Comparison of ENCODE assay signal across 10 cellular contexts in genomic region chr17:6269474-6269873, GRCh38.
DNase-seq lines count a peak whose midpoint lies in the region; ATAC-seq, FAIRE-seq and TF ChIP-seq lines count a peak whose summit lies in the region.
"Had no signal": no experiment of that assay in that cellular context is flagged by ENCODE, and none has a peak within 500 bp of the region (broad histone marks: within the 10 kb centered on the region; RNA-seq: fewer than 3 reads in every experiment).

No MANE protein-coding gene starts in this region.

- no peak overlapping the region for H4K5ac ChIP-seq in H1 (ENCODE audit: insufficient read length, low read depth, low read length)

- no peaks in the 10 kb centered on the region for H3K4me1 Mint-ChIP-seq in activated CD4-positive, alpha-beta T cell treated with anti-CD3 and anti-CD28 coated beads for 36 hours

- H2BK5ac ChIP-seq in H1 (ENCODE audit: low read depth, low read length) = no peak overlapping the region

- H3K56ac ChIP-seq in H1 (replicated peaks; ENCODE audit: insufficient read length, low read depth, low read length) = no peak overlapping the region

- no peak overlapping the region for H2BK12ac ChIP-seq in H1 (ENCODE audit: low read depth, low read length)

- DNase-seq in activated CD4-positive, alpha-beta T cell treated with anti-CD3 and anti-CD28 coated beads for 36 hours = peak; percentile 63
- no peak for DNase-seq in activated CD4-positive, alpha-beta T cell treated with anti-CD3 and anti-CD28 coated beads for 4 hours
- peak; percentile 58 for DNase-seq in OCI-M1 (lab: John Stamatoyannopoulos, UW)
- DNase-seq in H1 (ENCODE audit: low read depth in 1 of 2, low spot score in 2 of 2) = peak in 1 of 2 experiments; percentile 80
- DNase-seq in retina = peak; percentile 27
- no peak for DNase-seq in activated gamma-delta T cell treated with Interleukin-2 at 50 U/mL for 16 hours

- H3K9me3 ChIP-seq in H1 (ENCODE audit: insufficient read depth in 2 of 2, low read depth in 1 of 2, low read length in 1 of 2) = peaks cover 6% of the 10 kb centered on the region in 2 experiments; a peak in 1 of 4 replicates

- TF ChIP-seq CTCF in H1 (IDR thresholded peaks at IDR 0.05; ENCODE audit: control extremely low read depth in 1 of 3, insufficient read depth in 1 of 3, low read depth in 1 of 3, low read length in 3 of 3) = no peak

- H2AFZ ChIP-seq in H1 (ENCODE audit: low read length) = no peak overlapping the region

- no peak for TF ChIP-seq POLR2A in H1 (IDR thresholded peaks at IDR 0.05; ENCODE audit: control extremely low read depth in 1 of 2, low read depth in 2 of 2, low read length in 2 of 2)

- H3K23ac ChIP-seq in H1 (ENCODE audit: insufficient read length) = no peak overlapping the region

- H3K4me1 ChIP-seq in H1 (replicated peaks in 1 of 4; ENCODE audit: control insufficient read depth in 3 of 4, insufficient read depth in 4 of 4, low read length in 3 of 4) = no peaks in the 10 kb centered on the region

- H3K79me2 ChIP-seq in H1 (ENCODE audit: control insufficient read depth in 1 of 2, insufficient read depth in 2 of 2, low read length in 2 of 2) = no peaks in the 10 kb centered on the region

- H3K9ac ChIP-seq in H1 (replicated peaks in 1 of 4; ENCODE audit: extremely low read depth in 1 of 4, low read depth in 3 of 4, low read length in 3 of 4) = no peak overlapping the region

- no peak; a peak in 1 of 4 replicates for TF ChIP-seq RAD21 in H1 (IDR thresholded peaks at IDR 0.05 in 1 of 2, conservative IDR thresholded peaks at IDR 0.05 in 1 of 2; ENCODE audit: low read depth in 2 of 2, low read length in 2 of 2)

- no peak overlapping the region for H2BK20ac ChIP-seq in H1 (ENCODE audit: low read length)

- intact Hi-C loops in activated CD4-positive, alpha-beta T cell treated with anti-CD3 and anti-CD28 coated beads for 36 hours (cut with DNase I, micrococcal nuclease) = no loop called here

- POLR2A ChIA-PET in activated CD4-positive, alpha-beta T cell treated with anti-CD3 and anti-CD28 coated beads for 36 hours (lab: Charles Lee) = no interaction called here
- POLR2A ChIA-PET in H1 (lab: Charles Lee; ENCODE audit: partially characterized antibody) = no interaction called here

- H3K4me3 ChIP-seq in H1 (ENCODE audit: extremely low read depth in 1 of 4, insufficient read depth in 2 of 4, low read depth in 3 of 4, low read length in 4 of 4) = no peak overlapping the region
- H3K4me3 ChIP-seq: SK-N-MC, skin epidermis had no signal

- H3K36me3 Mint-ChIP-seq in activated CD4-positive, alpha-beta T cell treated with anti-CD3 and anti-CD28 coated beads for 36 hours (ENCODE audit: low read depth) = no peaks in the 10 kb centered on the region

- 57% methylated on average over 4 of the region's 4 CpGs; no CpG with 5 or more reads in 1 of the 2 experiments for WGBS in H1 (ENCODE audit: extremely low coverage in 1 of 2, insufficient coverage in 1 of 2, insufficient read length in 1 of 2, insufficient replicate concordance in 2 of 2, low coverage in 1 of 2, low lambda C conversion rate in 2 of 2, missing lambda C conversion rate in 1 of 2), 2 experiments

- CTCF ChIA-PET in activated CD4-positive, alpha-beta T cell treated with anti-CD3 and anti-CD28 coated beads for 36 hours (lab: Charles Lee) = no interaction called here
- CTCF ChIA-PET in H1 (lab: Charles Lee; ENCODE audit: partially characterized antibody) = interaction anchor here (0.9 to 1.6 kb wide), 4 partner anchors 11 to 151 kb away, joined by 3 to 6 read pairs (median 4); no protein-coding TSS in a partner anchor

- no peak overlapping the region for H2BK15ac ChIP-seq in H1 (ENCODE audit: low read length)

- H3K14ac ChIP-seq in H1 (ENCODE audit: insufficient read length) = no peak overlapping the region

- H3K27ac ChIP-seq in H1 (ENCODE audit: low read depth, low read length) = no peak overlapping the region
- H3K27ac ChIP-seq: SK-N-MC, skin epidermis had no signal

- no peaks in the 10 kb centered on the region for H3K79me1 ChIP-seq in H1 (ENCODE audit: low read depth, low read length)

- H3K27ac Mint-ChIP-seq in activated CD4-positive, alpha-beta T cell treated with anti-CD3 and anti-CD28 coated beads for 36 hours = no peak overlapping the region

- FAIRE-seq in H1 (lab: Jason Lieb, UNC) = peak; percentile 81

- H4K20me1 ChIP-seq in H1 (replicated peaks in 1 of 2; ENCODE audit: control insufficient read depth in 1 of 2, insufficient read depth in 2 of 2, low read length in 2 of 2) = no peaks in the 10 kb centered on the region

- H3K4ac ChIP-seq in H1 (replicated peaks; ENCODE audit: insufficient read length, low read depth, low read length) = no peak overlapping the region

- H4K91ac ChIP-seq in H1 (replicated peaks; ENCODE audit: insufficient read length, low read length) = no peak overlapping the region

- no peak for TF ChIP-seq EP300 in H1 (IDR thresholded peaks at IDR 0.05; ENCODE audit: borderline replicate concordance in 1 of 2, low read depth in 2 of 2, low read length in 2 of 2)

- H3K18ac ChIP-seq in H1 (ENCODE audit: extremely low read depth, low read length) = no peak overlapping the region

- H3K23me2 ChIP-seq in H1 (ENCODE audit: low read depth, low read length) = peaks cover 4% of the 10 kb centered on the region; the same call in 1 of the 2 replicates

- no peak overlapping the region for H2BK120ac ChIP-seq in H1 (replicated peaks; ENCODE audit: low read depth, low read length)

- no peaks in the 10 kb centered on the region for H3K9me3 Mint-ChIP-seq in activated CD4-positive, alpha-beta T cell treated with anti-CD3 and anti-CD28 coated beads for 36 hours (ENCODE audit: low read depth)

- no peaks in the 10 kb centered on the region for H3K36me3 ChIP-seq in H1 (ENCODE audit: control insufficient read depth in 2 of 4, insufficient read depth in 4 of 4, low read length in 3 of 4)

- no peaks in the 10 kb centered on the region for H3K27me3 ChIP-seq in H1 (replicated peaks in 1 of 4; ENCODE audit: control insufficient read depth in 3 of 4, extremely low read depth in 1 of 4, insufficient read depth in 3 of 4, low read length in 3 of 4)

- peaks cover 4% of the 10 kb centered on the region for H3K27me3 Mint-ChIP-seq in activated CD4-positive, alpha-beta T cell treated with anti-CD3 and anti-CD28 coated beads for 36 hours

- H3K4me2 ChIP-seq in H1 (ENCODE audit: insufficient read depth in 1 of 2, low read depth in 2 of 2, low read length in 2 of 2) = no peak overlapping the region

- no peak overlapping the region for H2AK5ac ChIP-seq in H1 (ENCODE audit: low read depth, low read length)

- ATAC-seq in activated CD4-positive, alpha-beta T cell treated with anti-CD3 and anti-CD28 coated beads for 36 hours = no peak
- ATAC-seq in GM19395 (IDR thresholded peaks at IDR 0.05; ENCODE audit: unreplicated experiment) = no peak
- ATAC-seq in HG03039 (IDR thresholded peaks at IDR 0.05; ENCODE audit: unreplicated experiment) = no peak

- H4K8ac ChIP-seq in H1 (ENCODE audit: extremely low read depth, insufficient read depth, low read length) = no peak overlapping the region

- H3K4me3 Mint-ChIP-seq in activated CD4-positive, alpha-beta T cell treated with anti-CD3 and anti-CD28 coated beads for 36 hours = no peak overlapping the region

TF ChIP-seq in H1, 55 proteins besides CTCF, POLR2A, EP300 and RAD21:
- TF ChIP-seq RXRA (IDR thresholded peaks at IDR 0.05; ENCODE audit: insufficient read depth, low read depth, low read length) (no peak), NANOG (IDR thresholded peaks at IDR 0.05; ENCODE audit: insufficient read depth, low read depth, low read length, poor library complexity, severe bottlenecking) (no peak), CHD1 (IDR thresholded peaks at IDR 0.05; ENCODE audit: low read depth, low read length) (no peak), RNF2 (IDR thresholded peaks at IDR 0.05; ENCODE audit: borderline replicate concordance, low read depth, low read length, missing control alignments, poor library complexity, severe bottlenecking) (no peak), JUND (IDR thresholded peaks at IDR 0.05; ENCODE audit: low read length) (no peak), HDAC2 (IDR thresholded peaks at IDR 0.05; ENCODE audit: borderline replicate concordance in 1 of 2, low read depth in 2 of 2, low read length in 2 of 2) (no peak), EGR1 (IDR thresholded peaks at IDR 0.05; ENCODE audit: borderline replicate concordance, low read depth, low read length) (no peak), PHF8 (conservative IDR thresholded peaks at IDR 0.05; ENCODE audit: low read depth, low read length) (no peak)
TF ChIP-seq in H1: peak in this region for 0.

Comparison
In these comparisons a context has a peak if more than half of its experiments do, and no peak if none do; other contexts are left out.
1. DNase-seq: peak in activated CD4-positive, alpha-beta T cell treated with anti-CD3 and anti-CD28 coated beads for 36 hours (single experiment), OCI-M1 (single experiment) and retina (single experiment); none in activated CD4-positive, alpha-beta T cell treated with anti-CD3 and anti-CD28 coated beads for 4 hours (0 of 2) and activated gamma-delta T cell treated with Interleukin-2 at 50 U/mL for 16 hours (single experiment).